28 cellular contexts compared by ENCODE assay signal in the genomic region with DNA sequence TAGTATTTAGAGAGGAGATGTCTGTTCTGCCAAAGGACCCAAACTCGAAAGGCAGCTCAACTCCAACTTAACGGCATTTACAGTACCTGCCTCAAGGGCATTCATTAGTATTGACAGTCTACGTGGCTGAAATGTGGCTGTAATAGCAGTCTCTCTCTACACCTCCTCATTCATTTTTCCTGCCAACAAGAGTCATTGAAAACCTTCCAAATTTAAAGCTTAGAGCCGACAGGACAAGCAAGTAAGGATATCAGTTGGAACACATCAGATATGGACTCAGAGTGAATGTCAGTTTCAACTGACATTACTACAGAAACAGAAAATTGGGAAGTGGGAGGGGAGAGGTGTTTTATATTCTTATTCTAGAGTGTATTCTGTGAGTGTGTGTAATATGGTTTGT.
"Had no signal": no experiment of that assay in that cellular context is flagged by ENCODE, and none has a peak within 500 bp of the region (broad histone marks: within the 10 kb centered on the region; RNA-seq: fewer than 3 reads in every experiment).

No MANE protein-coding gene starts in this region.

- H3K9ac ChIP-seq: SK-N-SH had no signal

- H3K9me3 ChIP-seq: adrenal gland, body of pancreas, Peyer's patch, SJCRH30, SK-N-SH had no signal

- H3K27me3 ChIP-seq: adrenal gland, body of pancreas, Peyer's patch, SJCRH30 had no signal

- DNase-seq: activated CD4-positive, alpha-beta memory T cell treated with anti-CD3 and anti-CD28 coated beads, Interleukin-2, amount 10 ng/mL, durations not matched to agents 7 days and 5 days; activated CD4-positive, alpha-beta T cell treated with anti-CD3 and anti-CD28 coated beads for 36 hours; activated CD4-positive, alpha-beta T cell treated with anti-CD3 and anti-CD28 coated beads, Interleukin-2, amount 50 U/mL, for 1 hour; activated naive CD4-positive, alpha-beta T cell treated with anti-CD3 and anti-CD28 coated beads, Interleukin-2, amount 50 U/mL, for 16 hours; activated naive CD8-positive, alpha-beta T cell treated with anti-CD3 and anti-CD28 coated beads, Interleukin-2, amount 10 ng/mL, durations not matched to agents 7 days and 5 days; activated T-cell treated with anti-CD3 and anti-CD28 coated beads for 4 hours; activated T-cell treated with anti-CD3 and anti-CD28 coated beads, Interleukin-2, amount 50 U/mL, for 72 hours; adrenal gland; body of pancreas; central memory CD4-positive, alpha-beta T cell; Karpas-422; NCI-H1105; NCI-H146; NCI-H1930; NCI-H2107; NCI-H2171 treated with DMSO at 0.1 percent for 48 hours; NCI-H226; NCI-H526; NCI-H82; Peyer's patch; Right ventricle myocardium superior; SJCRH30; SK-N-SH; T-helper 1 cell; WERI-Rb-1 had no signal

- H3K9me2 ChIP-seq: SK-N-SH had no signal

- H3K27ac ChIP-seq: adrenal gland, body of pancreas, Peyer's patch, RWPE1, SJCRH30, WERI-Rb-1 had no signal

- H3K4me2 ChIP-seq: SK-N-SH had no signal

- H3K36me3 ChIP-seq: adrenal gland, Peyer's patch, SJCRH30, WERI-Rb-1 had no signal

- H3K4me3 ChIP-seq: adrenal gland, body of pancreas, K562, Peyer's patch, SJCRH30 had no signal

- FAIRE-seq: bronchial epithelial cell, K562 had no signal
